24 cellular contexts compared by ENCODE assay signal in the genomic region with DNA sequence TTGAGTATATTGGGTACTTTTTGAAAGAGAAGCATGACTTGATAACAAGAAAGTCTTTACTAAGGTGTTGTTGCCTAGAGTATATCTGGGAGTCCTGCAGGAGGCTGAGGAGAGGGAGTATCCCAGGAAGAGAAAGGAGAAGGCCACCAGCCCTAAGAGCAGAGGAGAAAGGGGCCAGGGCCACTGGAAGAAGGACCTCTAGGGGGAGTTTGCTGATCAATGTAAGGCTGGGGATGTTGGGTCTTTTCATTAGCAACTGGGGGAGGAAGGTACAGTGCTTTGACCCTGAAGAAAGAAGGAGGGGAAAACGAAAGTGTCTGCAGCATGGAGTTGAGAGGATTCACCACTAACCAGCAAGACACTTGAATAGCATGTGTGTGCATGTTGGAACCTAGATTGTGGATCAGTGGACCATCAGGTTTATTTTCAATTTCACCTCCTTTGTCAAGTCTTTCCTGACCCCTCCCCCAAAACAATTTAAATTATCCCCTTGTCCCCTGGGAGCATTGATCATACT. TPM values are rescaled to one million over a fixed set of nuclear protein-coding genes. Genes with fewer than 3 reads are reported as not detected.
"Had no signal": no experiment of that assay in that cellular context is flagged by ENCODE, and none has a peak within 500 bp of the region (broad histone marks: within the 10 kb centered on the region; RNA-seq: fewer than 3 reads in every experiment).

No MANE protein-coding gene starts in this region.

- H3K36me3 ChIP-seq: cardiac muscle cell, esophagus squamous epithelium, heart right ventricle, neural progenitor cell, right atrium auricular region, tibial artery had no signal

- ATAC-seq: activated CD4-positive, CD25-positive, alpha-beta regulatory T cell treated with anti-CD3 and anti-CD28 coated beads, Interleukin-2, amount 50 U/mL, for 24 hours; heart right ventricle; left ventricle myocardium superior; mucosa of descending colon; naive thymus-derived CD4-positive, alpha-beta T cell; stimulated activated naive CD8-positive, alpha-beta T cell treated with anti-CD3 and anti-CD28 coated beads, Interleukin-15, Interleukin-2, amounts not matched to agents 100 U/mL and 50 U/mL, for 24 hours had no signal

- H3K27me3 ChIP-seq: cardiac muscle cell, esophagus squamous epithelium, neural progenitor cell, right atrium auricular region, tibial artery had no signal

- H3K36me3 Mint-ChIP-seq: activated naive CD4-positive, alpha-beta T cell treated with anti-CD3 and anti-CD28 coated beads, Interleukin-2, amount 50 U/mL, for 24 hours; neural progenitor cell had no signal

- DNase-seq: activated CD4-positive, alpha-beta T cell treated with anti-CD3 and anti-CD28 coated beads, Interleukin-2, amount 50 U/mL, for 1 hour; activated CD8-positive, alpha-beta memory T cell treated with anti-CD3 and anti-CD28 coated beads, Interleukin-2, amount 50 U/mL, for 4 hours; activated gamma-delta T cell; activated T-cell treated with anti-CD3 and anti-CD28 coated beads, Interleukin-2, amount 50 U/mL, for 48 hours; dermis blood vessel endothelial cell; effector memory CD4-positive, alpha-beta T cell; esophagus squamous epithelium; heart right ventricle; left ventricle myocardium superior; mucosa of descending colon; naive thymus-derived CD4-positive, alpha-beta T cell; stimulated activated CD4-positive, alpha-beta T cell treated with anti-CD3 and anti-CD28 coated beads, Interleukin-2, amount 100 ng/mL, for 24 hours; stimulated activated naive CD8-positive, alpha-beta T cell treated with anti-CD3 and anti-CD28 coated beads, Interleukin-15, Interleukin-2, amounts not matched to agents 100 U/mL and 50 U/mL, for 24 hours; substantia nigra; tibial artery had no signal

- H3K4me1 Mint-ChIP-seq: neural progenitor cell had no signal

- H3K9me3 ChIP-seq: esophagus squamous epithelium, heart right ventricle, mucosa of descending colon, right atrium auricular region, tibial artery had no signal

- H3K27ac Mint-ChIP-seq: activated naive CD4-positive, alpha-beta T cell treated with anti-CD3 and anti-CD28 coated beads, Interleukin-2, amount 50 U/mL, for 24 hours; neural progenitor cell; progenitor cell of endocrine pancreas had no signal

- H3K27me3 Mint-ChIP-seq: activated naive CD4-positive, alpha-beta T cell treated with anti-CD3 and anti-CD28 coated beads, Interleukin-2, amount 50 U/mL, for 24 hours; progenitor cell of endocrine pancreas had no signal

- H3K27ac ChIP-seq: cardiac muscle cell, esophagus squamous epithelium, heart right ventricle, neural progenitor cell, right atrium auricular region, tibial artery had no signal

- H3K4me3 Mint-ChIP-seq: activated naive CD4-positive, alpha-beta T cell treated with anti-CD3 and anti-CD28 coated beads, Interleukin-2, amount 50 U/mL, for 24 hours; neural progenitor cell had no signal

- H3K4me1 ChIP-seq: esophagus squamous epithelium, heart right ventricle, neural progenitor cell, right atrium auricular region, tibial artery had no signal

- H3K4me3 ChIP-seq: cardiac muscle cell, esophagus squamous epithelium, heart right ventricle, mucosa of descending colon, neural progenitor cell, right atrium auricular region, tibial artery had no signal

- H3K9me3 Mint-ChIP-seq: activated naive CD4-positive, alpha-beta T cell treated with anti-CD3 and anti-CD28 coated beads, Interleukin-2, amount 50 U/mL, for 24 hours; naive thymus-derived CD4-positive, alpha-beta T cell had no signal

RNA-seq across cellular contexts. Expression of a gene that starts 4.5 kb away (rescaled TPM):
- total RNA-seq: cardiac muscle cell; chondrocyte; dermis blood vessel endothelial cell; esophagus squamous epithelium; left ventricle myocardium superior; mucosa of descending colon; naive thymus-derived CD4-positive, alpha-beta T cell; osteoblast; progenitor cell of endocrine pancreas; right atrium auricular region; skeletal muscle tissue had no signal
- polyA plus RNA-seq: cardiac muscle cell; heart right ventricle; naive thymus-derived CD4-positive, alpha-beta T cell had no signal
